ENCODE assay signal across 26 cellular contexts in genomic region chr12:981176-981828, GRCh38. TPM values are rescaled to one million over a fixed set of nuclear protein-coding genes. Genes with fewer than 3 reads are reported as not detected.
DNase-seq lines count a peak whose midpoint lies in the region; ATAC-seq, FAIRE-seq and TF ChIP-seq lines count a peak whose summit lies in the region.
"Had no signal": no experiment of that assay in that cellular context is flagged by ENCODE, and none has a peak within 500 bp of the region (broad histone marks: within the 10 kb centered on the region; RNA-seq: fewer than 3 reads in every experiment).

No MANE protein-coding gene starts in this region.

- TF ChIP-seq CTCF in OCI-LY3 (IDR thresholded peaks at IDR 0.05; ENCODE audit: low read depth, low read length) (no peak), bronchial epithelial cell (IDR thresholded peaks at IDR 0.05; ENCODE audit: insufficient read depth, low read length, severe bottlenecking) (no peak)

- peak overlapping the region; percentile 26 for H3K27ac Mint-ChIP-seq in stimulated activated effector memory CD8-positive, alpha-beta T cell treated with anti-CD3 and anti-CD28 coated beads, Interleukin-12 subunit alpha, Interleukin-12 subunit beta, amount 100 ng/mL, for 72 hours
- H3K27ac Mint-ChIP-seq: activated naive CD8-positive, alpha-beta T cell treated with anti-CD3 and anti-CD28 coated beads, Interleukin-2, amount 10 ng/mL, durations not matched to agents 7 days and 5 days; activated T-cell treated with anti-CD3 and anti-CD28 coated beads, Interleukin-2, amount 50 U/mL, for 24 hours; endodermal cell had no signal

- no peaks in the 10 kb centered on the region for H3K36me3 Mint-ChIP-seq in stimulated activated effector memory CD8-positive, alpha-beta T cell treated with anti-CD3 and anti-CD28 coated beads, Interleukin-12 subunit alpha, Interleukin-12 subunit beta, amount 100 ng/mL, for 72 hours
- H3K36me3 Mint-ChIP-seq: naive thymus-derived CD8-positive, alpha-beta T cell had no signal

- no peak overlapping the region for H3K4me3 ChIP-seq in OCI-LY3 (ENCODE audit: low read length)
- no peak overlapping the region for H3K4me3 ChIP-seq in bronchial epithelial cell (ENCODE audit: low read depth, low read length)
- H3K4me3 ChIP-seq: gastrocnemius medialis, GM23248, lower lobe of right lung, MG63, thoracic aorta had no signal

- H3K27ac ChIP-seq in OCI-LY3 (ENCODE audit: low read length): no peak overlapping the region
- H3K27ac ChIP-seq: 22Rv1, gastrocnemius medialis, GM23248, lower lobe of right lung, parathyroid adenoma, thoracic aorta had no signal

- peaks cover 7% of the 10 kb centered on the region for H3K4me1 Mint-ChIP-seq in stimulated activated effector memory CD8-positive, alpha-beta T cell treated with anti-CD3 and anti-CD28 coated beads, Interleukin-12 subunit alpha, Interleukin-12 subunit beta, amount 100 ng/mL, for 72 hours
- H3K4me1 Mint-ChIP-seq: activated naive CD8-positive, alpha-beta T cell treated with anti-CD3 and anti-CD28 coated beads, Interleukin-2, amount 10 ng/mL, durations not matched to agents 7 days and 5 days; naive thymus-derived CD8-positive, alpha-beta T cell had no signal

- peak; percentile 65 for ATAC-seq in stimulated activated effector memory CD8-positive, alpha-beta T cell treated with anti-CD3 and anti-CD28 coated beads, Interleukin-12 subunit alpha, Interleukin-12 subunit beta, amount 100 ng/mL, for 72 hours
- ATAC-seq in HG02970 (IDR thresholded peaks at IDR 0.05; ENCODE audit: low FRiP score, unreplicated experiment): no peak
- ATAC-seq: gastrocnemius medialis; lower lobe of right lung; naive thymus-derived CD8-positive, alpha-beta T cell had no signal

- peaks cover 10% of the 10 kb centered on the region for H3K4me1 ChIP-seq in OCI-LY3 (ENCODE audit: low read length)
- H3K4me1 ChIP-seq: gastrocnemius medialis, lower lobe of right lung, parathyroid adenoma had no signal

- H3K36me3 ChIP-seq in OCI-LY3 (replicated peaks; ENCODE audit: low read depth, low read length) (peaks cover under 1% of the 10 kb centered on the region), bronchial epithelial cell (ENCODE audit: control insufficient read depth, insufficient read depth, low read length) (no peaks in the 10 kb centered on the region)
- H3K36me3 ChIP-seq: lower lobe of right lung, MG63, thoracic aorta had no signal

- no peak overlapping the region for H3K9ac ChIP-seq in OCI-LY3 (ENCODE audit: low read length)
- H3K9ac ChIP-seq: GM23248, parathyroid adenoma had no signal

- FAIRE-seq in bronchial epithelial cell (lab: Jason Lieb, UNC): no peak

- intact Hi-C loops in posterior vena cava (cut with DNase I): no loop called here

- H3K27me3 ChIP-seq in OCI-LY3 (ENCODE audit: low read depth, low read length) (no peaks in the 10 kb centered on the region), bronchial epithelial cell (ENCODE audit: control insufficient read depth, insufficient read depth, low read length) (no peaks in the 10 kb centered on the region)
- H3K27me3 ChIP-seq: gastrocnemius medialis, MG63 had no signal

- no peak overlapping the region for H2AFZ ChIP-seq in OCI-LY3 (ENCODE audit: low read depth, low read length)
- H2AFZ ChIP-seq: GM23248, parathyroid adenoma had no signal

- no peak overlapping the region for H3K4me3 Mint-ChIP-seq in stimulated activated effector memory CD8-positive, alpha-beta T cell treated with anti-CD3 and anti-CD28 coated beads, Interleukin-12 subunit alpha, Interleukin-12 subunit beta, amount 100 ng/mL, for 72 hours
- H3K4me3 Mint-ChIP-seq: activated naive CD8-positive, alpha-beta T cell treated with anti-CD3 and anti-CD28 coated beads, Interleukin-2, amount 10 ng/mL, durations not matched to agents 7 days and 5 days; activated T-cell treated with anti-CD3 and anti-CD28 coated beads, Interleukin-2, amount 50 U/mL, for 24 hours; endodermal cell; naive thymus-derived CD8-positive, alpha-beta T cell had no signal

- DNase-seq in DMS53 (lab: John Stamatoyannopoulos, UW) (peak; percentile 43), DMS53 treated with DMSO at 0.1 percent for 48 hours (lab: John Stamatoyannopoulos, UW; ENCODE audit: unreplicated experiment) (no peak), bronchial epithelial cell (ENCODE audit: low read depth) (peak; percentile 70), posterior vena cava (ENCODE audit: low spot score) (no peak), NCI-H2081 (lab: John Stamatoyannopoulos, UW) (no peak)
- no peak for DNase-seq in stimulated activated effector memory CD8-positive, alpha-beta T cell treated with anti-CD3 and anti-CD28 coated beads, Interleukin-12 subunit alpha, Interleukin-12 subunit beta, amount 100 ng/mL, for 72 hours (ENCODE audit: low spot score in 2 of 2)
- DNase-seq: activated CD4-positive, alpha-beta T cell treated with anti-CD3 and anti-CD28 coated beads, Interleukin-2, amount 50 U/mL, for 4 hours; activated naive CD8-positive, alpha-beta T cell treated with anti-CD3 and anti-CD28 coated beads, Interleukin-2, amount 10 ng/mL, durations not matched to agents 7 days and 5 days; activated T-cell treated with anti-CD3 and anti-CD28 coated beads, Interleukin-2, amount 50 U/mL, for 24 hours; cerebellar nuclear complex; DMS79; endodermal cell; gastrocnemius medialis; lower lobe of right lung; MG63; naive thymus-derived CD8-positive, alpha-beta T cell; NCI-H187; NCI-H510A treated with DMSO at 0.1 percent for 48 hours; stimulated activated CD4-positive, alpha-beta T cell treated with anti-CD3 and anti-CD28 coated beads, Interleukin-4, amount 100 ng/mL, for 24 hours; stimulated activated CD8-positive, alpha-beta memory T cell treated with anti-CD3 and anti-CD28 coated beads, Interleukin-4, amount 100 ng/mL, for 48 hours had no signal

- H3K4me2 ChIP-seq in OCI-LY3 (ENCODE audit: low read length): 0 out of 2 replicates have a peak overlapping the region, but pooled peaks have one; percentile 9

- H4K20me1 ChIP-seq in OCI-LY3 (ENCODE audit: insufficient read depth, low read length): no peaks in the 10 kb centered on the region

- H3K9me3 ChIP-seq in OCI-LY3 (ENCODE audit: insufficient read depth, low read length): no peaks in the 10 kb centered on the region
- H3K9me3 ChIP-seq: gastrocnemius medialis, lower lobe of right lung, MG63, thoracic aorta had no signal

- no peaks in the 10 kb centered on the region for H3K79me2 ChIP-seq in OCI-LY3 (ENCODE audit: low read length)

- H3K9me3 Mint-ChIP-seq in stimulated activated effector memory CD8-positive, alpha-beta T cell treated with anti-CD3 and anti-CD28 coated beads, Interleukin-12 subunit alpha, Interleukin-12 subunit beta, amount 100 ng/mL, for 72 hours: no peaks in the 10 kb centered on the region
- H3K9me3 Mint-ChIP-seq: activated naive CD8-positive, alpha-beta T cell treated with anti-CD3 and anti-CD28 coated beads, Interleukin-2, amount 10 ng/mL, durations not matched to agents 7 days and 5 days; activated T-cell treated with anti-CD3 and anti-CD28 coated beads, Interleukin-2, amount 50 U/mL, for 24 hours; endodermal cell; naive thymus-derived CD8-positive, alpha-beta T cell had no signal

RNA-seq across cellular contexts. Expression of gene ERC1, which starts 9.7 kb away (rescaled TPM):
- 16.6 and 42.9 TPM in 2 replicates for total RNA-seq in bronchial epithelial cell
- total RNA-seq in posterior vena cava: 10 to 100 TPM; 84.0 to 92.2 TPM

RNA-seq across cellular contexts. Expression of gene RAD52, which starts 31.8 kb away (rescaled TPM):
- 12.9 and 16.3 TPM in 2 replicates for total RNA-seq in bronchial epithelial cell
- 10 to 100 TPM in 1 of 2 donors, 1 to 10 TPM in 1; 7.9 to 10.5 TPM for total RNA-seq in posterior vena cava

Comparison
In these comparisons a context has a peak if more than half of its experiments do, and no peak if none do; other contexts are left out.
1. DNase-seq: peak in DMS53 (single experiment) and bronchial epithelial cell (single experiment); none in DMS53 treated with DMSO at 0.1 percent for 48 hours (single experiment), stimulated activated effector memory CD8-positive, alpha-beta T cell treated with anti-CD3 and anti-CD28 coated beads, Interleukin-12 subunit alpha, Interleukin-12 subunit beta, amount 100 ng/mL, for 72 hours (0 of 2), posterior vena cava (single experiment) and NCI-H2081 (0 of 2).